Comparison of ENCODE assay signal across 20 cellular contexts in the genomic region with DNA sequence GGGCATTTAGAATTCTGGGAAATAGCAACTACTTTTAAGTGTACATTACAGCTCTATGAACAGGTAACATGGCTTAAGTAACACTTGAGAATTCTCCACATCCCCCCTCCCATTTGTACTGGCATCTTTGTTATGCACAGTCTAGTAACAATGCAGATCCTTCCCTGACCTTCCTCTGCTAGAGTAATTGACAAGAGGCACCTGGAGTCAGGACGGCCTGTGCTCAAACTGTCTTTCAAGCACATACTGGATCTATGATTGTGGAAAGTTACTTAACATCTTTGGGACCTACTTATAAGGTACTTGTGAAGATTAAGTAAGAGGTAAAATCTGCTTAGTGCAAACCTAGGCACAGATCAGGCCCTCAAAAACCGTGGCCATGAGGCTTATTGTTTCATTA. TPM values are rescaled to one million over a fixed set of nuclear protein-coding genes. Genes with fewer than 3 reads are reported as not detected.
"Had no signal": no experiment of that assay in that cellular context is flagged by ENCODE, and none has a peak within 500 bp of the region (broad histone marks: within the 10 kb centered on the region; RNA-seq: fewer than 3 reads in every experiment).

No MANE protein-coding gene starts in this region.

- H3K36me3 Mint-ChIP-seq: neural progenitor cell had no signal

- H3K9me3 ChIP-seq: esophagus squamous epithelium, pancreas, stomach, thoracic aorta had no signal

- H3K4me1 Mint-ChIP-seq: activated naive CD8-positive, alpha-beta T cell treated with anti-CD3 and anti-CD28 coated beads, Interleukin-2, amount 50 U/mL, for 24 hours had no signal

- H2AFZ ChIP-seq: neural progenitor cell had no signal

- H3K27ac Mint-ChIP-seq: activated CD8-positive, alpha-beta T cell treated with anti-CD3 and anti-CD28 coated beads, Interleukin-2, amount 10 ng/mL, durations not matched to agents 7 days and 5 days; activated naive CD8-positive, alpha-beta T cell treated with anti-CD3 and anti-CD28 coated beads, Interleukin-2, amount 50 U/mL, for 24 hours; mesothelial cell of epicardium; neural progenitor cell had no signal

- H3K4me1 ChIP-seq: pancreas had no signal

- H3K36me3 ChIP-seq: esophagus squamous epithelium, neural progenitor cell, pancreas, stomach, thoracic aorta had no signal

- DNase-seq: activated CD4-positive, alpha-beta T cell treated with anti-CD3 and anti-CD28 coated beads for 4 hours; activated CD8-positive, alpha-beta memory T cell treated with anti-CD3 and anti-CD28 coated beads, Interleukin-2, amount 50 U/mL, for 48 hours; activated CD8-positive, alpha-beta T cell treated with anti-CD3 and anti-CD28 coated beads, Interleukin-2, amount 10 ng/mL, durations not matched to agents 7 days and 5 days; activated naive CD4-positive, alpha-beta T cell treated with Interleukin-2 at 50 U/mL for 16 hours; activated naive CD8-positive, alpha-beta T cell treated with anti-CD3 and anti-CD28 coated beads, Interleukin-2, amount 50 U/mL, for 24 hours; esophagus squamous epithelium; foreskin fibroblast; pancreas; stimulated activated CD4-positive, alpha-beta T cell treated with anti-CD3 and anti-CD28 coated beads, Interleukin-15, amount 100 ng/mL, for 24 hours; stimulated activated CD4-positive, alpha-beta T cell treated with anti-CD3 and anti-CD28 coated beads, Interleukin-4, amount 100 ng/mL, for 4 hours; stomach; T1000 had no signal

- H3K27ac ChIP-seq: esophagus squamous epithelium, neural progenitor cell, pancreas, stomach, thoracic aorta, VCaP had no signal

- H3K9ac ChIP-seq: neural progenitor cell had no signal

- H3K4me2 ChIP-seq: neural progenitor cell had no signal

- H3K4me3 ChIP-seq: esophagus squamous epithelium, neural progenitor cell, pancreas, stomach, thoracic aorta had no signal

- H3K4me3 Mint-ChIP-seq: activated CD8-positive, alpha-beta T cell treated with anti-CD3 and anti-CD28 coated beads, Interleukin-2, amount 10 ng/mL, durations not matched to agents 7 days and 5 days; activated naive CD8-positive, alpha-beta T cell treated with anti-CD3 and anti-CD28 coated beads, Interleukin-2, amount 50 U/mL, for 24 hours; mesothelial cell of epicardium; neural progenitor cell had no signal

- H3K9me3 Mint-ChIP-seq: activated naive CD8-positive, alpha-beta T cell treated with anti-CD3 and anti-CD28 coated beads, Interleukin-2, amount 50 U/mL, for 24 hours had no signal

- ATAC-seq: activated CD8-positive, alpha-beta T cell treated with anti-CD3 and anti-CD28 coated beads, Interleukin-2, amount 10 ng/mL, durations not matched to agents 7 days and 5 days; activated naive CD8-positive, alpha-beta T cell treated with anti-CD3 and anti-CD28 coated beads, Interleukin-2, amount 50 U/mL, for 24 hours; pancreas had no signal

- H3K27me3 ChIP-seq: esophagus squamous epithelium, neural progenitor cell, pancreas, stomach had no signal

RNA-seq across cellular contexts. Expression of gene GSTA3, which starts 21.9 kb away (rescaled TPM):
- total RNA-seq: activated CD8-positive, alpha-beta T cell treated with anti-CD3 and anti-CD28 coated beads, Interleukin-2, amount 10 ng/mL, durations not matched to agents 7 days and 5 days; astrocyte; esophagus squamous epithelium; kidney epithelial cell; liver; mesothelial cell of epicardium; pancreas; renal cortical epithelial cell; stomach; thoracic aorta had no signal
- polyA plus RNA-seq: liver, pancreas had no signal
